Comparison of ENCODE assay signal across 8 cellular contexts in the genomic region with DNA sequence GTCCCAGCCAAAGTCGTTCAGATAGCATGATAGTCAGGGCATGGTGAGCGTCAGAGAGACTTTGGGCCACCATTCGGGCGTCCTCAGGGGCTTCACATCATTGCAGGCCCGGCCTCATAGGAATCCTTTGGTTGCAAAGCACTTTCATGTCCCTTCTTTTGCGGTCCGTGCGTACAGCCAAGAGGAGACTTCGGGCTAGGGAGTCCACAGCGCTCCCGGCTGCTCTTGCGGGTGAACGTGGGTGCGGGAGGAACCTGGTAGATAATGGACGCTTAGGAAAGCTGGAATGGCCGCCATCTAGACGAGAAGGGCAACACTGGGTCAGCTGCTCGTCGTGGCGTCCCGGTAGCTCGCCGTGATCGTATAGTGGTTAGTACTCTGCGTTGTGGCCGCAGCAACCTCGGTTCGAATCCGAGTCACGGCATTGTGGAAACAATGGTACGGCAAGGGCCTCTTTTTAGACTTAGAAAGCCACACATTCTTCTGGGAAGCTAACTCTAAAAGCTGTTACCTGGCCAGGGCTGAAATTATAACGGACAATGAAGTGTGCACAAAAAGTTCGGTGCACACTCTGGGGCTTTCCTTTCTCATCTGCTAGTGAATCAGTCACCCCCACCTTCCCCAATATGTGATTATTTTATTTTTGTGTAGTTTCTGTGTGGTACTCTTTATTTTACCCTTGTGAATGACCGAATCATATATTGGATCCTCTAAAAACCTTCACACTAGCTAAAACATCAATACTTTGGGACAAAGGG. TPM values are rescaled to one million over a fixed set of nuclear protein-coding genes. Genes with fewer than 3 reads are reported as not detected.
DNase-seq lines count a peak whose midpoint lies in the region; ATAC-seq and TF ChIP-seq lines count a peak whose summit lies in the region.

No MANE protein-coding gene starts in this region.

- H3K4me2 ChIP-seq in Karpas-422 (ENCODE audit: low read depth, low read length, poor library complexity, severe bottlenecking) = peak overlapping the region; percentile 99

- peak overlapping the region; percentile 66 for H3K9ac ChIP-seq in Karpas-422 (ENCODE audit: low read length)
- peak overlapping the region; percentile 60 to 92 for H3K9ac ChIP-seq in stomach smooth muscle (ENCODE audit: low read length in 2 of 2)

- H3K27ac Mint-ChIP-seq in activated T-helper 2 cell treated with anti-CD3 and anti-CD28 coated beads, Interferon-gamma antibody, Interleukin-2, Interleukin-4, amounts not matched to agents 10 μg/mL and 5 μg/mL and 100 μg/mL, durations not matched to agents 14 hours and 24 hours and 36 hours = no peak overlapping the region
- H3K27ac Mint-ChIP-seq in neural crest cell (ENCODE audit: unreplicated experiment) = no peak overlapping the region

- ATAC-seq in GM19043 (IDR thresholded peaks at IDR 0.05; ENCODE audit: low read depth, unreplicated experiment) = peak; percentile 3

- H3K27me3 ChIP-seq in Karpas-422 (ENCODE audit: low read length) (no peaks in the 10 kb centered on the region), stomach smooth muscle (ENCODE audit: control insufficient read depth in 1 of 2, insufficient read depth in 2 of 2, low read length in 2 of 2) (no peaks in the 10 kb centered on the region)

- H3K36me3 ChIP-seq in Karpas-422 (ENCODE audit: insufficient read depth, low read length) (no peaks in the 10 kb centered on the region), stomach smooth muscle (ENCODE audit: control insufficient read depth in 2 of 2, insufficient read depth in 2 of 2, low read length in 2 of 2) (no peaks in the 10 kb centered on the region)

- H3K79me2 ChIP-seq in Karpas-422 (ENCODE audit: low read length) = no peaks in the 10 kb centered on the region

- CTCF ChIA-PET in RWPE1 (lab: Yijun Ruan, JAX) = interaction anchor here (0.5 to 1.6 kb wide), 6 partner anchors 18 to 81 kb away, joined by 3 to 6 read pairs (median 6); no protein-coding TSS in a partner anchor

- no peaks in the 10 kb centered on the region for H3K9me3 Mint-ChIP-seq in activated T-helper 2 cell treated with anti-CD3 and anti-CD28 coated beads, Interferon-gamma antibody, Interleukin-2, Interleukin-4, amounts not matched to agents 10 μg/mL and 5 μg/mL and 100 μg/mL, durations not matched to agents 14 hours and 24 hours and 36 hours
- H3K9me3 Mint-ChIP-seq in neural crest cell = peaks cover 3% of the 10 kb centered on the region

- H3K9me3 ChIP-seq in Karpas-422 (ENCODE audit: low read length) (no peaks in the 10 kb centered on the region), stomach smooth muscle (ENCODE audit: control insufficient read depth in 2 of 2, low read length in 2 of 2) (no peaks in the 10 kb centered on the region)

- H3K27me3 Mint-ChIP-seq in activated T-helper 2 cell treated with anti-CD3 and anti-CD28 coated beads, Interferon-gamma antibody, Interleukin-2, Interleukin-4, amounts not matched to agents 10 μg/mL and 5 μg/mL and 100 μg/mL, durations not matched to agents 14 hours and 24 hours and 36 hours (ENCODE audit: low read depth) = peaks cover 2% of the 10 kb centered on the region
- peaks cover 23% of the 10 kb centered on the region for H3K27me3 Mint-ChIP-seq in neural crest cell (ENCODE audit: low read depth)

- POLR2A ChIA-PET in RWPE1 (lab: Yijun Ruan, JAX; ENCODE audit: low non-redundant PET) = no interaction called here

- DNase-seq in Karpas-422 = peak; percentile 86
- DNase-seq in RWPE1 (ENCODE audit: low spot score) = peak; percentile 70
- DNase-seq in activated T-helper 2 cell treated with anti-CD3 and anti-CD28 coated beads, Interferon-gamma antibody, Interleukin-2, Interleukin-4, amounts not matched to agents 10 μg/mL and 5 μg/mL and 100 μg/mL, durations not matched to agents 14 hours and 24 hours and 36 hours (ENCODE audit: low spot score) = peak; percentile 76
- DNase-seq in fibroblast of villous mesenchyme (ENCODE audit: low read depth) = peak; percentile 75
- DNase-seq in neural crest cell (ENCODE audit: low read depth, low spot score) = peak; percentile 70

- peaks cover 19% of the 10 kb centered on the region for H3K4me1 Mint-ChIP-seq in activated T-helper 2 cell treated with anti-CD3 and anti-CD28 coated beads, Interferon-gamma antibody, Interleukin-2, Interleukin-4, amounts not matched to agents 10 μg/mL and 5 μg/mL and 100 μg/mL, durations not matched to agents 14 hours and 24 hours and 36 hours (ENCODE audit: low read depth)
- peaks cover 19% of the 10 kb centered on the region for H3K4me1 Mint-ChIP-seq in neural crest cell

- H4K20me1 ChIP-seq in Karpas-422 (ENCODE audit: insufficient read depth, low read depth, low read length) = no peaks in the 10 kb centered on the region

- no peaks in the 10 kb centered on the region for H3K9me2 ChIP-seq in Karpas-422 (replicated peaks; ENCODE audit: insufficient read depth, low read length)

- peak overlapping the region; percentile 65 for H3K4me3 ChIP-seq in Karpas-422 (ENCODE audit: low read length)
- H3K4me3 ChIP-seq in fibroblast of villous mesenchyme (ENCODE audit: low read depth, low read length) = peak overlapping the region; percentile 90
- H3K4me3 ChIP-seq in stomach smooth muscle (ENCODE audit: low read length in 2 of 2) = peak overlapping the region; percentile 50 to 95

- intact Hi-C loops in activated T-helper 2 cell treated with anti-CD3 and anti-CD28 coated beads, Interferon-gamma antibody, Interleukin-2, Interleukin-4, amounts not matched to agents 10 μg/mL and 5 μg/mL and 100 μg/mL, durations not matched to agents 14 hours and 24 hours and 36 hours (cut with micrococcal nuclease) = loop anchor here (1.0 to 5.0 kb wide), 4 partner anchors 34 to 474 kb away; a partner anchor contains a TSS

- TF ChIP-seq CTCF in 22Rv1 (IDR thresholded peaks at IDR 0.05) (no peak), RWPE1 (conservative IDR thresholded peaks at IDR 0.05; ENCODE audit: low read depth) (no peak), fibroblast of villous mesenchyme (IDR thresholded peaks at IDR 0.05; ENCODE audit: insufficient read depth, low read depth, low read length) (no peak), neural crest cell (conservative IDR thresholded peaks at IDR 0.05) (no peak)

- H3K4me1 ChIP-seq in Karpas-422 (ENCODE audit: low read length) = peaks cover 41% of the 10 kb centered on the region
- peaks cover 16% of the 10 kb centered on the region for H3K4me1 ChIP-seq in stomach smooth muscle (ENCODE audit: control insufficient read depth, insufficient read depth, low read length)

- peak overlapping the region; percentile 96 for H3K27ac ChIP-seq in 22Rv1
- H3K27ac ChIP-seq in Karpas-422 (ENCODE audit: low read length) = peak overlapping the region; percentile 75
- H3K27ac ChIP-seq in RWPE1 = peak overlapping the region; percentile 92
- H3K27ac ChIP-seq in stomach smooth muscle (ENCODE audit: low read length) = peak overlapping the region; percentile 98

- H3K4me3 Mint-ChIP-seq in activated T-helper 2 cell treated with anti-CD3 and anti-CD28 coated beads, Interferon-gamma antibody, Interleukin-2, Interleukin-4, amounts not matched to agents 10 μg/mL and 5 μg/mL and 100 μg/mL, durations not matched to agents 14 hours and 24 hours and 36 hours (ENCODE audit: low read depth) = no peak overlapping the region
- no peak overlapping the region for H3K4me3 Mint-ChIP-seq in neural crest cell

- no peaks in the 10 kb centered on the region for H3K36me3 Mint-ChIP-seq in activated T-helper 2 cell treated with anti-CD3 and anti-CD28 coated beads, Interferon-gamma antibody, Interleukin-2, Interleukin-4, amounts not matched to agents 10 μg/mL and 5 μg/mL and 100 μg/mL, durations not matched to agents 14 hours and 24 hours and 36 hours (ENCODE audit: low read depth)
- peaks cover 6% of the 10 kb centered on the region for H3K36me3 Mint-ChIP-seq in neural crest cell (ENCODE audit: low read depth)

- H2AFZ ChIP-seq in Karpas-422 (ENCODE audit: low read length) = peak overlapping the region; percentile 83

RNA-seq across cellular contexts. Expression of gene SHF, which starts 13.2 kb away (rescaled TPM):
- 10.9 and 35.4 TPM in 2 replicates for total RNA-seq in Karpas-422 (2014; rRNA removed; shearing (Covaris generic); ENCODE audit: low replicate concordance)
- 16.3 and 16.4 TPM in 2 replicates for total RNA-seq in activated T-helper 2 cell treated with anti-CD3 and anti-CD28 coated beads, Interferon-gamma antibody, Interleukin-2, Interleukin-4, amounts not matched to agents 10 μg/mL and 5 μg/mL and 100 μg/mL, durations not matched to agents 14 hours and 24 hours and 36 hours
- total RNA-seq in fibroblast of villous mesenchyme (2.3 and 2.6 TPM in 2 replicates), neural crest cell (55.0 and 59.0 TPM in 2 replicates)

RNA-seq across cellular contexts. Expression of gene SLC28A2, which starts 51.1 kb away (rescaled TPM):
- total RNA-seq in Karpas-422 (2014; rRNA removed; shearing (Covaris generic); ENCODE audit: low replicate concordance) = not detected in 2 replicates
- not detected in 2 replicates for total RNA-seq in activated T-helper 2 cell treated with anti-CD3 and anti-CD28 coated beads, Interferon-gamma antibody, Interleukin-2, Interleukin-4, amounts not matched to agents 10 μg/mL and 5 μg/mL and 100 μg/mL, durations not matched to agents 14 hours and 24 hours and 36 hours
- not detected in 2 replicates for total RNA-seq in fibroblast of villous mesenchyme
- total RNA-seq in neural crest cell = not detected in 2 replicates

Comparison
In these comparisons a context has a peak if more than half of its experiments do, and no peak if none do; other contexts are left out.
1. Peak in every context shown above with its lines: DNase-seq, ATAC-seq, H3K4me3 ChIP-seq and H3K27ac ChIP-seq.